ENCODE assay signal across 8 cellular contexts in the genomic region with DNA sequence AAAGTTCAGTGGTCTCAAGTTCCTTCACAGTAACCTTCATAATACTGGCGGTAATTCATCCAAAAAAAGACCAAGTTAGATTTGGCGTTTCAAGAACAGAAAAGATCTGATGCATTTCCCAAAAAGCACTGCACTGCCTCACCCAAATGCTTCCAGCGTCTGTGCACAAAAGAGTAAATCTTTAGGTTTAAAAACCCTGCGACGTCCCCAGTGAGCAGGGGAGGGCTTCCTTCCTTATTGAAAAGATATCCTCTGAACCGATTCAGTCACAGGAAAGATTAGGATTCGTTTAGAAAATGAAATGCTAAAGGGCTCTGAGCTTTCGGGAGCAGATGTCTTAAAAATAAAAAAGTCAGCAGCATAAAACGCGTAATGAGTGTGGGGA. TPM values are rescaled to one million over a fixed set of nuclear protein-coding genes. Genes with fewer than 3 reads are reported as not detected.
DNase-seq lines count a peak whose midpoint lies in the region; ATAC-seq, FAIRE-seq and TF ChIP-seq lines count a peak whose summit lies in the region.

No MANE protein-coding gene starts in this region.

- H3K27me3 Mint-ChIP-seq in HFFc6 (ENCODE audit: insufficient read depth): peaks cover 1% of the 10 kb centered on the region; the same call in 1 of the 2 replicates
- H3K27me3 Mint-ChIP-seq in activated T-helper 17 cell treated with anti-CD3 and anti-CD28 coated beads, Interleukin-2, amount 50 U/mL, for 72 hours: no peaks in the 10 kb centered on the region

- H3K36me3 Mint-ChIP-seq in HFFc6 (ENCODE audit: low read depth): peaks cover 5% of the 10 kb centered on the region; the same call in 1 of the 2 replicates
- H3K36me3 Mint-ChIP-seq in activated T-helper 17 cell treated with anti-CD3 and anti-CD28 coated beads, Interleukin-2, amount 50 U/mL, for 72 hours (ENCODE audit: low read depth): peaks cover 39% of the 10 kb centered on the region

- H3K9me3 Mint-ChIP-seq in HFFc6: no peaks in the 10 kb centered on the region
- H3K9me3 Mint-ChIP-seq in activated T-helper 17 cell treated with anti-CD3 and anti-CD28 coated beads, Interleukin-2, amount 50 U/mL, for 72 hours: no peaks in the 10 kb centered on the region

- H3K4me3 Mint-ChIP-seq in HFFc6: peak overlapping the region; percentile 96
- peak overlapping the region; percentile 92 for H3K4me3 Mint-ChIP-seq in activated T-helper 17 cell treated with anti-CD3 and anti-CD28 coated beads, Interleukin-2, amount 50 U/mL, for 72 hours

- no peaks in the 10 kb centered on the region for H3K27me3 ChIP-seq in BLaER1
- no peaks in the 10 kb centered on the region for H3K27me3 ChIP-seq in keratinocyte (ENCODE audit: control insufficient read depth, extremely low read depth, insufficient read depth, low read length)

- dilution Hi-C loops in keratinocyte (cut with MboI; ENCODE audit: extremely low pct_ligation_motif_present, low sequenced_read_pairs): no loop called here

- peaks cover 27% of the 10 kb centered on the region for H3K4me1 Mint-ChIP-seq in HFFc6 (ENCODE audit: low read depth)
- peaks cover 7% of the 10 kb centered on the region for H3K4me1 Mint-ChIP-seq in activated T-helper 17 cell treated with anti-CD3 and anti-CD28 coated beads, Interleukin-2, amount 50 U/mL, for 72 hours

- H3K79me2 ChIP-seq in keratinocyte (ENCODE audit: control insufficient read depth, insufficient read depth, low read length): no peaks in the 10 kb centered on the region

- no peaks in the 10 kb centered on the region for H3K9me1 ChIP-seq in keratinocyte (ENCODE audit: control insufficient read depth, extremely low read depth, insufficient read depth, low read length)

- H4K20me1 ChIP-seq in BLaER1 (no peaks in the 10 kb centered on the region), keratinocyte (ENCODE audit: control insufficient read depth, extremely low read depth, insufficient read depth, low read length) (no peaks in the 10 kb centered on the region)

- ATAC-seq in activated T-helper 17 cell treated with anti-CD3 and anti-CD28 coated beads, Interleukin-2, amount 50 U/mL, for 72 hours (replicated peaks): no peak

- peak overlapping the region; percentile 97 for H2AFZ ChIP-seq in keratinocyte (ENCODE audit: control insufficient read depth, low read length)

- TF ChIP-seq CTCF in HFFc6 (IDR thresholded peaks at IDR 0.05) (no peak), keratinocyte (optimal IDR thresholded peaks at IDR 0.05 in 1 of 3, IDR thresholded peaks at IDR 0.05 in 1 of 3, conservative IDR thresholded peaks at IDR 0.05 in 1 of 3; ENCODE audit: extremely low read depth in 1 of 3, insufficient read depth in 2 of 3, low read length in 3 of 3) (no peak)

- no peak for DNase-seq in HFFc6
- DNase-seq in keratinocyte (ENCODE audit: low read depth, low spot score): no peak
- DNase-seq in NCI-H187 (lab: John Stamatoyannopoulos, UW): no peak
- no peak for DNase-seq in H4 (ENCODE audit: low spot score)
- DNase-seq in NCI-H1048 (lab: John Stamatoyannopoulos, UW): no peak

- H3K9me3 ChIP-seq in BLaER1 (no peaks in the 10 kb centered on the region), keratinocyte (ENCODE audit: control insufficient read depth, low read depth, low read length) (no peaks in the 10 kb centered on the region)

- H3K4me3 ChIP-seq in BLaER1 (peak overlapping the region; percentile 85), keratinocyte (ENCODE audit: control insufficient read depth in 2 of 3, extremely low read depth in 1 of 3, insufficient read depth in 2 of 3, low read depth in 1 of 3, low read length in 3 of 3) (peak overlapping the region; percentile 74 to 89 (median 81))

- no peak for FAIRE-seq in keratinocyte (lab: Jason Lieb, UNC)

- H3K4me1 ChIP-seq in BLaER1: peaks cover 56% of the 10 kb centered on the region
- H3K4me1 ChIP-seq in keratinocyte (ENCODE audit: control insufficient read depth, extremely low read depth, insufficient read depth, low read length): peaks cover 6% of the 10 kb centered on the region

- peak overlapping the region; percentile 88 for H3K27ac ChIP-seq in BLaER1
- H3K27ac ChIP-seq in keratinocyte (ENCODE audit: control insufficient read depth, insufficient read depth, low read length): peak overlapping the region; percentile 87
- peak overlapping the region; percentile 46 for H3K27ac ChIP-seq in temporal lobe (ENCODE audit: low read depth, low read length)

- H3K4me2 ChIP-seq in BLaER1: peak overlapping the region; percentile 93
- H3K4me2 ChIP-seq in keratinocyte (ENCODE audit: control insufficient read depth, extremely low read depth, insufficient read depth, low read depth, low read length): peak overlapping the region; percentile 95

- peak overlapping the region; percentile 87 for H3K27ac Mint-ChIP-seq in HFFc6
- peak overlapping the region; percentile 94 for H3K27ac Mint-ChIP-seq in activated T-helper 17 cell treated with anti-CD3 and anti-CD28 coated beads, Interleukin-2, amount 50 U/mL, for 72 hours

- H3K36me3 ChIP-seq in BLaER1 (peaks cover 34% of the 10 kb centered on the region), keratinocyte (ENCODE audit: control insufficient read depth in 2 of 2, extremely low read depth in 1 of 2, insufficient read depth in 2 of 2, low read length in 2 of 2) (peaks cover 0 to 6% of the 10 kb centered on the region in 2 experiments)

- H3K9ac ChIP-seq in BLaER1 (peak overlapping the region; percentile 88), keratinocyte (ENCODE audit: control insufficient read depth, extremely low read depth, insufficient read depth, low read length) (peak overlapping the region; percentile 90)

RNA-seq across cellular contexts. Expression of a gene that starts 0.7 kb away (rescaled TPM):
- 10 to 100 TPM; 11.5 to 15.1 (median 14.6) TPM for total RNA-seq in HFFc6 (2021; fragmentation: NEBNext Ultra II Directional; extraction: Animal tissue kit (Norgen Biotek cat#: 25700))
- 10 to 100 TPM in 1 of 2 donors, 1 to 10 TPM in 1; 9.6 to 16.2 TPM for total RNA-seq in activated T-helper 17 cell treated with anti-CD3 and anti-CD28 coated beads, Interleukin-2, amount 50 U/mL, for 72 hours
- polyA plus RNA-seq in keratinocyte: 23.3 to 30.4 TPM (median 27.6 TPM) in 3 replicates
- polyA plus RNA-seq in keratinocyte (2011; ENCODE audit: low read depth): 13.8 TPM
- 27.2 and 31.0 TPM in 2 replicates for polyA plus RNA-seq in keratinocyte (2011; cell fraction: cytosol; rRNA removed)
- 19.9 and 21.9 TPM in 2 replicates for polyA plus RNA-seq in keratinocyte (2011; cell fraction: nucleus; rRNA removed)
- 18.0 and 21.3 TPM in 2 replicates for polyA plus RNA-seq in keratinocyte (2012; ENCODE audit: low replicate concordance)
- 14.5 to 20.5 TPM (median 16.3 TPM) in 3 replicates for polyA minus RNA-seq in keratinocyte
- polyA minus RNA-seq in keratinocyte (2011; cell fraction: cytosol; rRNA and poly(A)+ RNA removed): 5.2 TPM
- polyA minus RNA-seq in keratinocyte (2011; cell fraction: nucleus; rRNA and poly(A)+ RNA removed): 5.9 and 12.3 TPM in 2 replicates
- 18.2 TPM for total RNA-seq in temporal lobe
- total RNA-seq in H4 (2014; rRNA removed; shearing (Covaris generic)): 31.9 and 33.7 TPM in 2 replicates
